ENCODE assay signal across 1 cellular context in genomic region chr4:81030061-81030616, GRCh38.
TF ChIP-seq lines count a peak whose summit lies in the region.

No MANE protein-coding gene starts in this region.

TF ChIP-seq in GM12878, 131 proteins besides CTCF, POLR2A, EP300 and RAD21 (continued from another document):
- TF ChIP-seq CBX3 (IDR thresholded peaks at IDR 0.05; ENCODE audit: borderline replicate concordance, low read depth) (no peak), POLR2AphosphoS2 (IDR thresholded peaks at IDR 0.05; ENCODE audit: low read depth, low read length) (no peak), RUNX3 (IDR thresholded peaks at IDR 0.05; ENCODE audit: low read length) (no peak), FOS (IDR thresholded peaks at IDR 0.05; ENCODE audit: borderline replicate concordance, extremely low read depth, insufficient read length) (no peak)
